In genomic region chr11:6315811-6316425, GRCh38 we compare ENCODE assay signal across 9 cellular contexts. TPM values are rescaled to one million over a fixed set of nuclear protein-coding genes. Genes with fewer than 3 reads are reported as not detected.
DNase-seq lines count a peak whose midpoint lies in the region; ATAC-seq and TF ChIP-seq lines count a peak whose summit lies in the region.
"Had no signal": no experiment of that assay in that cellular context is flagged by ENCODE, and none has a peak within 500 bp of the region (broad histone marks: within the 10 kb centered on the region; RNA-seq: fewer than 3 reads in every experiment).

No MANE protein-coding gene starts in this region.

- TF ChIP-seq CTCF in PC-3 (conservative IDR thresholded peaks at IDR 0.05; ENCODE audit: low read depth, low read length): peak; percentile 84
- TF ChIP-seq CTCF in brain microvascular endothelial cell (IDR thresholded peaks at IDR 0.05; ENCODE audit: low read depth, low read length, missing control alignments): peak; percentile 96

- H3K27ac ChIP-seq in PC-3 (ENCODE audit: low read length): no peak overlapping the region
- H3K27ac ChIP-seq in brain microvascular endothelial cell: no peak overlapping the region

- no peak overlapping the region for H2AFZ ChIP-seq in PC-3 (ENCODE audit: low read length)

- no peaks in the 10 kb centered on the region for H3K9me3 ChIP-seq in PC-3 (ENCODE audit: low read length)

- H4K20me1 ChIP-seq in PC-3 (ENCODE audit: low read length): no peaks in the 10 kb centered on the region

- no TSS peak for BruUV-seq in PC-3 (replicated peaks; lab: Mats Ljungman, UMichigan)

- in situ Hi-C loops in brain microvascular endothelial cell (cut with HindIII; ENCODE audit: low pct_ligation_motif_present, low sequenced_read_pairs): no loop called here

- POLR2A ChIA-PET in PC-3 (lab: Charles Lee; ENCODE audit: unreplicated experiment): no interaction called here

- H3K9ac ChIP-seq in PC-3 (ENCODE audit: low read length): no peak overlapping the region

- H3K4me2 ChIP-seq in PC-3 (ENCODE audit: low read length): no peak overlapping the region

- H3K36me3 ChIP-seq in PC-3 (ENCODE audit: low read depth, low read length) (no peaks in the 10 kb centered on the region), brain microvascular endothelial cell (replicated peaks) (peaks cover 2% of the 10 kb centered on the region)

- intact Hi-C loops in PC-3 (cut with micrococcal nuclease): loop anchor here (1.0 to 2.0 kb wide), 3 partner anchors 17 to 293 kb away; no protein-coding TSS in a partner anchor

- H3K4me3 ChIP-seq in PC-3 (ENCODE audit: low read length) (no peak overlapping the region), brain microvascular endothelial cell (ENCODE audit: low read depth, low read length) (no peak overlapping the region)

- DNase-seq in NCI-H1436 (lab: John Stamatoyannopoulos, UW): peak; percentile 28
- DNase-seq in NCI-H1436 treated with DMSO at 0.1 percent for 48 hours (lab: John Stamatoyannopoulos, UW): no peak
- peak; percentile 59 for DNase-seq in HPDE6-E6E7 (ENCODE audit: extremely low spot score)
- DNase-seq in PC-3: peak; percentile 64
- DNase-seq in brain microvascular endothelial cell: peak; percentile 57
- DNase-seq in kidney glomerular epithelial cell (lab: John Stamatoyannopoulos, UW): peak; percentile 38
- DNase-seq in stimulated activated CD4-positive, alpha-beta T cell treated with anti-CD3 and anti-CD28 coated beads, Interleukin-4, amount 100 ng/mL, for 24 hours: peak; percentile 28

- H3K9me2 ChIP-seq in PC-3 (replicated peaks; ENCODE audit: low read length): no peaks in the 10 kb centered on the region

- no peaks in the 10 kb centered on the region for H3K79me2 ChIP-seq in PC-3 (ENCODE audit: low read length)

- ATAC-seq in GM21526 (IDR thresholded peaks at IDR 0.05; ENCODE audit: low FRiP score, unreplicated experiment): peak; percentile 77
- ATAC-seq in PC-3: peak; percentile 98

- H3K4me1 ChIP-seq in PC-3 (ENCODE audit: insufficient read depth, low read length): no peaks in the 10 kb centered on the region

- peaks cover 35% of the 10 kb centered on the region for H3K27me3 ChIP-seq in PC-3 (ENCODE audit: low read length)
- H3K27me3 ChIP-seq in brain microvascular endothelial cell (replicated peaks): no peaks in the 10 kb centered on the region

- no peaks in the 10 kb centered on the region for H3F3A ChIP-seq in PC-3 (ENCODE audit: low read length, unreplicated experiment)

- CTCF ChIA-PET in PC-3 (lab: Charles Lee): no interaction called here

RNA-seq across cellular contexts. Expression of gene CAVIN3, which starts 4.4 kb away (rescaled TPM):
- not detected in 2 replicates for total RNA-seq in PC-3 (2014; rRNA removed)

RNA-seq across cellular contexts. Expression of gene CCKBR, which starts 56.3 kb away (rescaled TPM):
- total RNA-seq in PC-3 (2014; rRNA removed): not detected in 2 replicates
- total RNA-seq: CD8-positive, alpha-beta memory T cell had no signal
